7 cellular contexts compared by ENCODE assay signal in the genomic region with DNA sequence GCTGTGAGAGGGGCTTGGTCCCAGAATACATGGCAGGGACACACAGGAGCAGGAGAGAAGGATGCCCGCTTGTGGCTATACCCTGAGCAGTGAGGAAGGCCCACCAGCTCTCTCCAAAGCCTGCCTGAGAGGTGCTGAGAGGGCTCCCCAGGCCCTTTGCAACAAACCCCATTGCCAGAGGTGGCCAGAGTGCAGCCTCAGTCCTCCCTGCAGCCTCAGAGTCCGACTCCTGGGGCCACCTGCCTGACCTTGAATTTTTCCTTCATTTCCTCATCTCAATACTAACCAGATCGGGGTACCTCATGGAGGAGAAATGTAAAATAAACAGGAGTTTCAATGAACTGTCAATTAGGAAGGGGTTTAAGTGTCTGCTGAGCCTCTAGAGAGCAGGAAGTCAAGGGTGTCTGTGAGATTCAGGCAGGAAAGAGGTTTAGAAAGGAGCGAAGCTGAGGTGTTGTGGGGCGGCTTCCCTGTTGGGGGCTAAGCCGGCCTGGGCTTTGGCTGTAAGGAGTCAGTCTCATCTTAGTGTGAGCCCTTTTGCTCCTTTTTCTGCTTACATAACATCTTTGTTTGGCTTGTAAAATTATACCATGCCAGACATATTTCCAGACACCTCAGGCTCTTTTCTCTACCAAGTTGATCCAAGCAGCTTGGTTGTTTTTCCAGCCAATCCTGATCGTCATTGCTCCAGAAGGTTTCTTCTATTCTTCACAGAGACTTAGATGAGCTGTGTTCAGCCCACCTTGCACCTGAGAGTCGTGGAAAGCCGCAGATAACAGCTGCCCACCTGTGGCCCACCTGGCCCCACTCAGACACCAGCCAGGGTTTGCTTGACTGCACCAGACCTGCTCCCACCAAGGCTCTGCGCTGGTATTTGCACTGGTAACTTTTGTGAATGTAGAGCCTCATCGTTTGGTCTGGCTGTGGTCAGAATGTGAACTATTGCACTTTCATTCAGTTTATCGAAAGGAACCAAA. TPM values are rescaled to one million over a fixed set of nuclear protein-coding genes. Genes with fewer than 3 reads are reported as not detected.
DNase-seq lines count a peak whose midpoint lies in the region; ATAC-seq and TF ChIP-seq lines count a peak whose summit lies in the region.

No MANE protein-coding gene starts in this region.

- WGBS in heart left ventricle, 4 donors, result 77 to 85% (median 81%) methylated on average over 12 of the region's 12 CpGs

- CTCF ChIA-PET in Panc1 (lab: Charles Lee), result no interaction called here

- POLR2A ChIA-PET in Panc1 (lab: Charles Lee), result no interaction called here
- POLR2A ChIA-PET in naive thymus-derived CD8-positive, alpha-beta T cell (lab: Charles Lee), result interaction anchor here (0.6 to 18.8 kb wide), 13 partner anchors 8 to 124 kb away, joined by 3 to 353 read pairs (median 6); partner anchors contain the start of gene CMTM7

- TF ChIP-seq CTCF in Panc1 (IDR thresholded peaks at IDR 0.05) (no peak), heart left ventricle (IDR thresholded peaks at IDR 0.05) (no peak)

- H3K4me3 Mint-ChIP-seq in naive thymus-derived CD8-positive, alpha-beta T cell, result peak overlapping the region; percentile 53 to 84 (median 77)

- H3K4me1 ChIP-seq in Panc1 (ENCODE audit: control insufficient read depth, insufficient read depth, low read length) (peaks cover 12% of the 10 kb centered on the region), heart left ventricle (peaks cover 0 to 78% (median 0%) of the 10 kb centered on the region in 12 donors)

- no peaks in the 10 kb centered on the region for H3K36me3 Mint-ChIP-seq in naive thymus-derived CD8-positive, alpha-beta T cell

- peak overlapping the region; percentile 77 for H3K27ac ChIP-seq in Panc1 (ENCODE audit: low read length)
- peak overlapping the region in 1 of 12 donors; percentile 79 for H3K27ac ChIP-seq in heart left ventricle

- peak overlapping the region; percentile 96 to 100 (median 98) for H3K27ac Mint-ChIP-seq in naive thymus-derived CD8-positive, alpha-beta T cell

- no peaks in the 10 kb centered on the region for H3K27me3 ChIP-seq in Panc1 (ENCODE audit: control insufficient read depth, insufficient read depth, low read length)
- no peaks in the 10 kb centered on the region for H3K27me3 ChIP-seq in heart left ventricle

- TF ChIP-seq POLR2A in heart left ventricle (IDR thresholded peaks at IDR 0.05), result no peak

- in situ Hi-C loops in Panc1 (cut with HindIII; ENCODE audit: low pct_unique_long_range_greater_than_20kb, low sequenced_read_pairs), result no loop called here

- peaks cover 42 to 96% (median 95%) of the 10 kb centered on the region in 4 donors for H3K4me1 Mint-ChIP-seq in naive thymus-derived CD8-positive, alpha-beta T cell

- intact Hi-C loops in Panc1 (cut with micrococcal nuclease; ENCODE audit: unreplicated experiment), result no loop called here
- intact Hi-C loops in heart left ventricle (cut with DNase I), result no loop called here

- H3K27me3 Mint-ChIP-seq in naive thymus-derived CD8-positive, alpha-beta T cell, result no peaks in the 10 kb centered on the region

- DNase-seq in Panc1 (ENCODE audit: low read depth, low spot score) (no peak), NCI-H510A (lab: John Stamatoyannopoulos, UW) (no peak), heart left ventricle (no peak)
- peak in 8 of 10 donors; percentile 21 to 68 (median 53) for DNase-seq in naive thymus-derived CD8-positive, alpha-beta T cell
- no peak for DNase-seq in stimulated activated CD4-positive, alpha-beta T cell treated with anti-CD3 and anti-CD28 coated beads, Interleukin-4, amount 100 ng/mL, for 1 hour

- H3K36me3 ChIP-seq in Panc1 (ENCODE audit: control insufficient read depth, insufficient read depth, low read length), result no peaks in the 10 kb centered on the region
- H3K36me3 ChIP-seq in heart left ventricle, result no peaks in the 10 kb centered on the region

- BruUV-seq in Panc1 (replicated peaks; lab: Mats Ljungman, UMichigan), result no TSS peak

- ATAC-seq in GM18909 (IDR thresholded peaks at IDR 0.05; ENCODE audit: poor library complexity, unreplicated experiment), result peak; percentile 85
- peak; percentile 78 for ATAC-seq in HG02678 (IDR thresholded peaks at IDR 0.05; ENCODE audit: unreplicated experiment)
- peak; percentile 53 for ATAC-seq in Panc1
- ATAC-seq in naive thymus-derived CD8-positive, alpha-beta T cell, result peak; percentile 56 to 63
- ATAC-seq in heart left ventricle, result no peak

- no peaks in the 10 kb centered on the region for H3K9me3 ChIP-seq in Panc1 (ENCODE audit: control insufficient read depth, insufficient read depth, low read depth, low read length)
- no peaks in the 10 kb centered on the region for H3K9me3 ChIP-seq in heart left ventricle

- H3K4me3 ChIP-seq in Panc1 (ENCODE audit: low read depth in 2 of 2, low read length in 2 of 2) (no peak overlapping the region), heart left ventricle (no peak overlapping the region)

- no peaks in the 10 kb centered on the region for H3K9me3 Mint-ChIP-seq in naive thymus-derived CD8-positive, alpha-beta T cell

RNA-seq across cellular contexts. Expression of gene CMTM7, which starts 36.7 kb away (rescaled TPM):
- total RNA-seq in Panc1 (2021; ENCODE audit: unreplicated experiment), result 43.5 TPM
- 75.0 TPM for polyA plus RNA-seq in Panc1 (2012; ENCODE audit: insufficient read length)
- total RNA-seq in naive thymus-derived CD8-positive, alpha-beta T cell, result 10 to 100 TPM; 46.4 to 48.8 TPM
- 100 to 1,000 TPM in 1 of 3 donors, 10 to 100 TPM in 2; 67.4 to 122 (median 98.5) TPM for polyA plus RNA-seq in naive thymus-derived CD8-positive, alpha-beta T cell
- 10 to 100 TPM in 1 of 9 donors, 1 to 10 TPM in 8; 2.3 to 16.8 (median 3.6) TPM for total RNA-seq in heart left ventricle
- 1 to 10 TPM; 2.7 to 3.8 TPM for polyA plus RNA-seq in heart left ventricle

Comparison
In these comparisons a context has a peak if more than half of its experiments do, and no peak if none do; other contexts are left out.
1. ATAC-seq: peak in GM18909 (single experiment), HG02678 (single experiment), Panc1 (single experiment) and naive thymus-derived CD8-positive, alpha-beta T cell (2 of 2); none in heart left ventricle (0 of 4).
2. DNase-seq: peak in naive thymus-derived CD8-positive, alpha-beta T cell (8 of 10); none in Panc1 (single experiment), NCI-H510A (single experiment), stimulated activated CD4-positive, alpha-beta T cell treated with anti-CD3 and anti-CD28 coated beads, Interleukin-4, amount 100 ng/mL, for 1 hour (single experiment) and heart left ventricle (0 of 5).